ENCODE assay signal across 8 cellular contexts in the genomic region with DNA sequence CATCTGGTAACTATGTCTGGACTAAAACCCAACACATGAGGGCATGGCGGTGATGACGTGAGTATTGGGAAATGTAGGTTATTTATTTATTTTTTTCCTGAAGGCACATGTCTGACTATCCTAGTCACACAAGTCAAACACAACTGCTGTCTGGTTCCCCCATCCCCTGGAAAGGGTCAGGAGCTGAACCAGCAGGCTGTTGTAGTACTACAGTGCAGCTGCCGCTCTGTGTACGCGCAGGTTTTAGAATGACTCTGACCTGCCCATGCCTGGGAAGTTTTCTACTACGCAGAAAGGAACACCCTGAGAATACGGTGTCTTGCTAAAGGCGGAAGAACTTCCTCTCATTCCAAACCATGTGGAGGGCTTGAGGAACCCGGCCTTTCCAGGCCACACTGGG. TPM values are rescaled to one million over a fixed set of nuclear protein-coding genes. Genes with fewer than 3 reads are reported as not detected.
DNase-seq lines count a peak whose midpoint lies in the region; ATAC-seq and TF ChIP-seq lines count a peak whose summit lies in the region.

No MANE protein-coding gene starts in this region.

- peak overlapping the region; percentile 85 for H3K27ac Mint-ChIP-seq in CD8-positive, alpha-beta T cell

- H3K27ac ChIP-seq in CD8-positive, alpha-beta T cell (ENCODE audit: low read depth, low read length) = peak overlapping the region; percentile 73
- H3K27ac ChIP-seq in gastroesophageal sphincter (peak overlapping the region; percentile 85 to 98 (median 96)), trophoblast cell (ENCODE audit: low read depth, low read length) (peak overlapping the region; percentile 73)

- no peaks in the 10 kb centered on the region for H3K27me3 ChIP-seq in CD8-positive, alpha-beta T cell (ENCODE audit: insufficient read depth, low read length)
- H3K27me3 ChIP-seq in gastroesophageal sphincter (no peaks in the 10 kb centered on the region), trophoblast cell (ENCODE audit: insufficient read depth, low read length) (no peaks in the 10 kb centered on the region)

- no peak for TF ChIP-seq CTCF in CD8-positive, alpha-beta T cell (IDR thresholded peaks at IDR 0.05)
- TF ChIP-seq CTCF in gastroesophageal sphincter (IDR thresholded peaks at IDR 0.05) = no peak

- H4K91ac ChIP-seq in trophoblast cell (ENCODE audit: low read depth, low read length) = peak overlapping the region; percentile 86

- no peak for TF ChIP-seq POLR2A in gastroesophageal sphincter (IDR thresholded peaks at IDR 0.05)

- H3K14ac ChIP-seq in trophoblast cell (ENCODE audit: low read length) = peak overlapping the region; percentile 72

- H3K4me1 Mint-ChIP-seq in CD8-positive, alpha-beta T cell (ENCODE audit: low read depth) = peaks cover 46% of the 10 kb centered on the region

- peak overlapping the region; percentile 43 for H4K8ac ChIP-seq in trophoblast cell (ENCODE audit: low read depth, low read length)

- H4K12ac ChIP-seq in trophoblast cell (ENCODE audit: low read depth, low read length) = peak overlapping the region; percentile 29

- H3K4ac ChIP-seq in trophoblast cell (ENCODE audit: low read depth, low read length) = peak overlapping the region; percentile 26

- H3K9me3 ChIP-seq in CD8-positive, alpha-beta T cell (ENCODE audit: low read length) = no peaks in the 10 kb centered on the region
- H3K9me3 ChIP-seq in gastroesophageal sphincter (no peaks in the 10 kb centered on the region), trophoblast cell (ENCODE audit: insufficient read depth, low read depth, low read length) (peaks cover under 1% of the 10 kb centered on the region)

- DNase-seq in CD8-positive, alpha-beta T cell = peak in 4 of 7 experiments; percentile 22 to 58 (median 30)
- DNase-seq in NOMO-1 treated with dmso at 0.1 percent for 144 hours (lab: John Stamatoyannopoulos, UW; ENCODE audit: unreplicated experiment) (peak; percentile 25), trophoblast cell (peak; percentile 98 to 99), putamen (ENCODE audit: low spot score) (no peak)
- peak; percentile 27 for DNase-seq in activated T-helper 9 cell treated with anti-CD3 and anti-CD28 coated beads, Interleukin-2, amount 50 U/mL, for 16 hours (ENCODE audit: low read depth)

- peak overlapping the region; percentile 37 for H2BK12ac ChIP-seq in trophoblast cell (ENCODE audit: low read length)

- WGBS in gastroesophageal sphincter (ENCODE audit: low coverage in 1 of 2), 2 donors = 14 to 25% methylated on average over 2 to 5 of the region's 9 CpGs
- WGBS in trophoblast cell (ENCODE audit: extremely low coverage, insufficient coverage, insufficient read length) = no CpG with 5 or more reads among the region's 9 CpGs

- peak overlapping the region; percentile 74 for H3K4me3 ChIP-seq in CD8-positive, alpha-beta T cell (ENCODE audit: low read depth, low read length)
- H3K4me3 ChIP-seq in gastroesophageal sphincter (peak overlapping the region; percentile 86 to 96), trophoblast cell (ENCODE audit: low read depth, low read length) (peak overlapping the region; percentile 81)

- H3K4me1 ChIP-seq in CD8-positive, alpha-beta T cell (ENCODE audit: insufficient read depth, low read length) = peaks cover 15% of the 10 kb centered on the region
- peaks cover 0 to 52% (median 3%) of the 10 kb centered on the region in 3 donors for H3K4me1 ChIP-seq in gastroesophageal sphincter
- peaks cover 12 to 16% of the 10 kb centered on the region in 2 experiments for H3K4me1 ChIP-seq in trophoblast cell (ENCODE audit: control insufficient read depth in 1 of 2, insufficient read depth in 2 of 2, low read length in 2 of 2)

- H2BK5ac ChIP-seq in trophoblast cell (ENCODE audit: low read depth, low read length, poor library complexity) = peak overlapping the region; percentile 71

- no peaks in the 10 kb centered on the region for H3K36me3 ChIP-seq in CD8-positive, alpha-beta T cell (ENCODE audit: insufficient read depth, low read length)
- H3K36me3 ChIP-seq in gastroesophageal sphincter = no peaks in the 10 kb centered on the region
- peaks cover 0 to 2% of the 10 kb centered on the region in 2 experiments for H3K36me3 ChIP-seq in trophoblast cell (ENCODE audit: control insufficient read depth in 1 of 2, insufficient read depth in 2 of 2, low read length in 2 of 2)

- intact Hi-C loops in CD8-positive, alpha-beta T cell (cut with DNase I, micrococcal nuclease) = loop anchor here (2.0 to 10.0 kb wide), 6 partner anchors 258 to 1020 kb away; partner anchors contain the start of genes HMGB1 (in 1 of the 2), KATNAL1 (in 1 of the 2), SLC46A3 (in 1 of the 2) and UBL3 (in 1 of the 2)

- CTCF ChIA-PET in CD8-positive, alpha-beta T cell (lab: Charles Lee) = no interaction called here

- peaks cover 2% of the 10 kb centered on the region for H3K36me3 Mint-ChIP-seq in CD8-positive, alpha-beta T cell

- ATAC-seq in CD8-positive, alpha-beta T cell = peak; percentile 10
- ATAC-seq in GM19324 (IDR thresholded peaks at IDR 0.05; ENCODE audit: low FRiP score, unreplicated experiment) = peak; percentile 18
- ATAC-seq in HG03378 (IDR thresholded peaks at IDR 0.05; ENCODE audit: unreplicated experiment) = peak; percentile 52
- peak; percentile 20 for ATAC-seq in gastroesophageal sphincter

- POLR2A ChIA-PET in CD8-positive, alpha-beta T cell (lab: Charles Lee) = no interaction called here

- peak overlapping the region; percentile 90 for H3K4me3 Mint-ChIP-seq in CD8-positive, alpha-beta T cell

- no peak for TF ChIP-seq EP300 in gastroesophageal sphincter (IDR thresholded peaks at IDR 0.05)

- H3K79me1 ChIP-seq in trophoblast cell (ENCODE audit: low read length) = peaks cover 16% of the 10 kb centered on the region

- H3K23ac ChIP-seq in trophoblast cell (ENCODE audit: low read length) = no peak overlapping the region

- H3K79me2 ChIP-seq in trophoblast cell (ENCODE audit: control insufficient read depth, insufficient read depth, low read length, poor library complexity) = peaks cover 22% of the 10 kb centered on the region

- H3K18ac ChIP-seq in trophoblast cell (ENCODE audit: low read length) = peak overlapping the region; percentile 96

- H3K9ac ChIP-seq in trophoblast cell (ENCODE audit: low read length) = peak overlapping the region; percentile 69

- H3K9me3 Mint-ChIP-seq in CD8-positive, alpha-beta T cell = no peaks in the 10 kb centered on the region

- peak overlapping the region; percentile 61 for H2AK5ac ChIP-seq in trophoblast cell (ENCODE audit: low read length)

- no peaks in the 10 kb centered on the region for H3K27me3 Mint-ChIP-seq in CD8-positive, alpha-beta T cell (ENCODE audit: low read depth)

- peak overlapping the region; percentile 86 for H2BK120ac ChIP-seq in trophoblast cell (ENCODE audit: insufficient read depth, low read length, poor library complexity)

- peak overlapping the region; percentile 64 for H3K4me2 ChIP-seq in trophoblast cell (ENCODE audit: low read length)

- no peak overlapping the region for H2AFZ ChIP-seq in trophoblast cell (ENCODE audit: insufficient read depth, low read length, poor library complexity)

RNA-seq across cellular contexts. Expression of gene SLC7A1, which starts 1.2 kb away (rescaled TPM):
- 10 to 100 TPM; 15.2 to 18.4 TPM for total RNA-seq in CD8-positive, alpha-beta T cell
- total RNA-seq in gastroesophageal sphincter = 10 to 100 TPM; 13.5 to 33.8 (median 22.1) TPM
- 42.5 and 45.6 TPM in 2 replicates for polyA plus RNA-seq in trophoblast cell (2013)
